ENCODE assay signal across 20 cellular contexts in genomic region chr6:168670386-168670985, GRCh38.
"Had no signal": no experiment of that assay in that cellular context is flagged by ENCODE, and none has a peak within 500 bp of the region (broad histone marks: within the 10 kb centered on the region; RNA-seq: fewer than 3 reads in every experiment).

No MANE protein-coding gene starts in this region.

- H3K27ac Mint-ChIP-seq: dendritic cell treated with granulocyte-macrophage colony-stimulating factor and Interleukin-4, amounts not matched to agents 40 ng/mL and 50 ng/mL, for 4 days; endodermal cell; immature natural killer cell; naive thymus-derived CD4-positive, alpha-beta T cell; stimulated activated naive B cell treated with anti-CD40 and anti-IgM and Interleukin-4, amounts not matched to agents 10 μg/mL and 1 μg/mL and 100 μg/mL, for 72 hours had no signal

- H3K27ac ChIP-seq: foreskin keratinocyte, psoas muscle, right lobe of liver, spleen, upper lobe of left lung, vagina had no signal

- H3K4me3 Mint-ChIP-seq: dendritic cell treated with granulocyte-macrophage colony-stimulating factor and Interleukin-4, amounts not matched to agents 40 ng/mL and 50 ng/mL, for 4 days; endodermal cell; immature natural killer cell; naive thymus-derived CD4-positive, alpha-beta T cell; stimulated activated naive B cell treated with anti-CD40 and anti-IgM and Interleukin-4, amounts not matched to agents 10 μg/mL and 1 μg/mL and 100 μg/mL, for 72 hours had no signal

- H3K4me1 ChIP-seq: psoas muscle, right lobe of liver, spleen, upper lobe of left lung had no signal

- H3K4me3 ChIP-seq: lung, psoas muscle, right lobe of liver, spleen, upper lobe of left lung, vagina had no signal

- DNase-seq: cerebellar nuclear complex; endodermal cell; erythroblast; foreskin keratinocyte; immature natural killer cell; left ventricle myocardium superior; mesenchymal stem cell; naive thymus-derived CD4-positive, alpha-beta T cell; psoas muscle; retina; spleen; stimulated activated CD4-positive, alpha-beta T cell treated with anti-CD3 and anti-CD28 coated beads, Interleukin-15, amount 100 ng/mL, for 24 hours; stimulated activated CD4-positive, alpha-beta T cell treated with anti-CD3 and anti-CD28 coated beads, Interleukin-1b, Interleukin-23, amount 100 ng/mL, for 48 hours; stimulated activated CD4-positive, alpha-beta T cell treated with anti-CD3 and anti-CD28 coated beads, Interleukin-4, amount 100 ng/mL, for 24 hours; stimulated activated naive B cell treated with anti-CD40 and anti-IgM and Interleukin-4, amounts not matched to agents 10 μg/mL and 1 μg/mL and 100 μg/mL, for 72 hours had no signal

- H3K9me3 Mint-ChIP-seq: endodermal cell; naive thymus-derived CD4-positive, alpha-beta T cell; stimulated activated naive B cell treated with anti-CD40 and anti-IgM and Interleukin-4, amounts not matched to agents 10 μg/mL and 1 μg/mL and 100 μg/mL, for 72 hours had no signal

- H3K27me3 ChIP-seq: foreskin keratinocyte, right lobe of liver, upper lobe of left lung, vagina had no signal

- ATAC-seq: foreskin keratinocyte; left ventricle myocardium superior; naive thymus-derived CD4-positive, alpha-beta T cell; psoas muscle; right lobe of liver; stimulated activated naive B cell treated with anti-CD40 and anti-IgM and Interleukin-4, amounts not matched to agents 10 μg/mL and 1 μg/mL and 100 μg/mL, for 72 hours had no signal

- H3K36me3 ChIP-seq: right lobe of liver, spleen, upper lobe of left lung, vagina had no signal

- H3K9me3 ChIP-seq: psoas muscle, right lobe of liver, spleen, upper lobe of left lung, vagina had no signal

- H3K27me3 Mint-ChIP-seq: dendritic cell treated with granulocyte-macrophage colony-stimulating factor and Interleukin-4, amounts not matched to agents 40 ng/mL and 50 ng/mL, for 4 days; stimulated activated naive B cell treated with anti-CD40 and anti-IgM and Interleukin-4, amounts not matched to agents 10 μg/mL and 1 μg/mL and 100 μg/mL, for 72 hours had no signal

- H3K4me1 Mint-ChIP-seq: endodermal cell; immature natural killer cell; stimulated activated naive B cell treated with anti-CD40 and anti-IgM and Interleukin-4, amounts not matched to agents 10 μg/mL and 1 μg/mL and 100 μg/mL, for 72 hours had no signal

- H3K36me3 Mint-ChIP-seq: immature natural killer cell; naive thymus-derived CD4-positive, alpha-beta T cell; stimulated activated naive B cell treated with anti-CD40 and anti-IgM and Interleukin-4, amounts not matched to agents 10 μg/mL and 1 μg/mL and 100 μg/mL, for 72 hours had no signal
